In genomic region chr18:47898696-47899095, GRCh38 we compare ENCODE assay signal across 1 cellular context.
TF ChIP-seq lines count a peak whose summit lies in the region.

No MANE protein-coding gene starts in this region.

TF ChIP-seq in WTC11, 78 proteins besides CTCF, POLR2A, EP300 and RAD21 (continued from another document):
- no peak for TF ChIP-seq FOXP4 (CRISPR knock-in tag; IDR thresholded peaks at IDR 0.05)
- no peak for TF ChIP-seq E2F1 (CRISPR knock-in tag; IDR thresholded peaks at IDR 0.05)
- TF ChIP-seq ESRRA (CRISPR knock-in tag; IDR thresholded peaks at IDR 0.05; ENCODE audit: borderline replicate concordance): no peak
- TF ChIP-seq GTF2I (CRISPR knock-in tag; conservative IDR thresholded peaks at IDR 0.05): no peak
